ENCODE assay signal across 13 cellular contexts in genomic region chr9:121298016-121298538, GRCh38. TPM values are rescaled to one million over a fixed set of nuclear protein-coding genes. Genes with fewer than 3 reads are reported as not detected.
DNase-seq lines count a peak whose midpoint lies in the region; ATAC-seq, FAIRE-seq and TF ChIP-seq lines count a peak whose summit lies in the region.
"Had no signal": no experiment of that assay in that cellular context is flagged by ENCODE, and none has a peak within 500 bp of the region (broad histone marks: within the 10 kb centered on the region; RNA-seq: fewer than 3 reads in every experiment).

No MANE protein-coding gene starts in this region.

- intact Hi-C loops in HepG2 (cut with micrococcal nuclease; ENCODE audit: unreplicated experiment) (loop anchor here (1.0 to 2.0 kb wide), 2 partner anchors 11 to 85 kb away; no protein-coding TSS in a partner anchor), right lobe of liver (cut with DNase I) (no loop called here), aorta (cut with DNase I) (loop anchor here (2.0 to 10.0 kb wide), 2 partner anchors 19 to 177 kb away; no protein-coding TSS in a partner anchor)

- TF ChIP-seq EP300 in HepG2 (IDR thresholded peaks at IDR 0.05; ENCODE audit: low read depth in 2 of 2, low read length in 2 of 2), result peak in 1 of 2 experiments; percentile 79; a peak in 2 of 4 replicates
- TF ChIP-seq EP300 in HepG2 (CRISPR knock-in tag; IDR thresholded peaks at IDR 0.05; ENCODE audit: borderline replicate concordance), result no peak

- peak; percentile 65 for TF ChIP-seq RAD21 in HepG2 (CRISPR knock-in tag; IDR thresholded peaks at IDR 0.05)

- no TSS peak for BruUV-seq in HepG2 (replicated peaks; lab: Mats Ljungman, UMichigan)

- peaks cover 2 to 4% of the 10 kb centered on the region in 2 experiments; a peak in 2 of 5 replicates for H3K36me3 ChIP-seq in HepG2 (replicated peaks in 1 of 2; ENCODE audit: control insufficient read depth in 1 of 2, insufficient read depth in 2 of 2, low read length in 2 of 2)
- H3K36me3 ChIP-seq in right lobe of liver, result peaks cover 0 to 6% (median 0%) of the 10 kb centered on the region in 4 donors
- peaks cover 0 to 5% of the 10 kb centered on the region in 2 donors for H3K36me3 ChIP-seq in aorta (ENCODE audit: control insufficient read depth in 1 of 2, insufficient read depth in 2 of 2, low read length in 1 of 2)

- peaks cover 0 to 3% (median 2%) of the 10 kb centered on the region in 3 donors for H3K27me3 Mint-ChIP-seq in immature natural killer cell (ENCODE audit: low read depth in 3 of 3)
- peaks cover 8% of the 10 kb centered on the region for H3K27me3 Mint-ChIP-seq in progenitor cell of endocrine pancreas

- peak; percentile 50 for ATAC-seq in HepG2
- ATAC-seq in right lobe of liver, result no peak
- no peak for ATAC-seq in aorta (ENCODE audit: low FRiP score)
- no peak for ATAC-seq in GM19455 (IDR thresholded peaks at IDR 0.05; ENCODE audit: unreplicated experiment)

- DNase-seq in HepG2 (ENCODE audit: low spot score) (peak; percentile 77), right lobe of liver (no peak), immature natural killer cell (no peak), progenitor cell of endocrine pancreas (ENCODE audit: low spot score, unreplicated experiment) (no peak), aorta (no peak), ureter (ENCODE audit: low spot score) (no peak), NCI-H345 (lab: John Stamatoyannopoulos, UW) (no peak)
- DNase-seq: activated T-cell treated with anti-CD3 and anti-CD28 coated beads for 4 hours, EL, NCI-H2227 treated with DMSO at 0.1 percent for 48 hours had no signal

- H3K4me1 Mint-ChIP-seq in immature natural killer cell (peaks cover 22 to 32% of the 10 kb centered on the region in 2 donors), progenitor cell of endocrine pancreas (ENCODE audit: low read depth) (peaks cover 30% of the 10 kb centered on the region)

- no peak overlapping the region for H2AFZ ChIP-seq in HepG2 (ENCODE audit: low read length)

- peak; percentile 57 for FAIRE-seq in HepG2 (lab: Jason Lieb, UNC)
- FAIRE-seq: TTC549 had no signal

- no peaks in the 10 kb centered on the region for H3K9me3 Mint-ChIP-seq in immature natural killer cell
- no peaks in the 10 kb centered on the region for H3K9me3 Mint-ChIP-seq in progenitor cell of endocrine pancreas (ENCODE audit: low read depth)

- in situ Hi-C loops in HepG2 (cut with HindIII; ENCODE audit: extremely low pct_ligation_motif_present, low pct_unique_long_range_greater_than_20kb), result no loop called here

- H3K27me3 ChIP-seq in HepG2 (ENCODE audit: control insufficient read depth in 1 of 2, insufficient read depth in 2 of 2, low read length in 2 of 2) (no peaks in the 10 kb centered on the region), right lobe of liver (no peaks in the 10 kb centered on the region), aorta (ENCODE audit: control insufficient read depth in 1 of 2, insufficient read depth in 2 of 2, low read length in 1 of 2) (no peaks in the 10 kb centered on the region)

- H3K9me3 ChIP-seq in HepG2 (ENCODE audit: low read length), result no peaks in the 10 kb centered on the region
- H3K9me3 ChIP-seq in right lobe of liver, result no peaks in the 10 kb centered on the region
- H3K9me3 ChIP-seq in aorta (ENCODE audit: control insufficient read depth, low read length), result no peaks in the 10 kb centered on the region

- H3K4me2 ChIP-seq in HepG2 (ENCODE audit: low read depth, low read length), result peak overlapping the region; percentile 78

- TF ChIP-seq CTCF in HepG2 (CRISPR knock-in tag; IDR thresholded peaks at IDR 0.05) (peak; percentile 59), right lobe of liver (IDR thresholded peaks at IDR 0.05) (no peak), progenitor cell of endocrine pancreas (IDR thresholded peaks at IDR 0.05; ENCODE audit: unreplicated experiment) (no peak)

- H3K4me3 Mint-ChIP-seq in immature natural killer cell, result peak overlapping the region in 4 of 5 donors; percentile 7 to 90 (median 64)
- H3K4me3 Mint-ChIP-seq in progenitor cell of endocrine pancreas (ENCODE audit: low read depth), result peak overlapping the region; percentile 66

- TF ChIP-seq POLR2A in HepG2 (IDR thresholded peaks at IDR 0.05; ENCODE audit: insufficient read depth in 1 of 2, low read depth in 2 of 2, low read length in 2 of 2), result peak in 1 of 2 experiments; percentile 12; a peak in 2 of 4 replicates
- TF ChIP-seq POLR2A in right lobe of liver (IDR thresholded peaks at IDR 0.05), result no peak

- peak overlapping the region; percentile 94 for H3K27ac ChIP-seq in HepG2 (ENCODE audit: extremely low read length, insufficient read depth, low read length)
- no peak overlapping the region for H3K27ac ChIP-seq in right lobe of liver
- H3K27ac ChIP-seq in aorta (ENCODE audit: low read depth in 1 of 2, low read length in 2 of 2), result peak overlapping the region; percentile 54 to 64
- H3K27ac ChIP-seq: GM23248 had no signal

- peaks cover 4 to 6% (median 6%) of the 10 kb centered on the region in 3 donors for H3K36me3 Mint-ChIP-seq in immature natural killer cell
- H3K36me3 Mint-ChIP-seq in progenitor cell of endocrine pancreas (ENCODE audit: insufficient read depth), result no peaks in the 10 kb centered on the region

- H3K4me1 ChIP-seq in HepG2 (ENCODE audit: insufficient read depth, low read length) (peaks cover 93% of the 10 kb centered on the region), right lobe of liver (peaks cover 0 to 22% (median under 1%) of the 10 kb centered on the region in 4 donors), aorta (ENCODE audit: control insufficient read depth in 1 of 2, insufficient read depth in 2 of 2, low read length in 2 of 2) (peaks cover 2 to 10% of the 10 kb centered on the region in 2 donors)

- H3K9ac ChIP-seq in HepG2 (ENCODE audit: insufficient read depth, low read depth, low read length), result peak overlapping the region; percentile 84

- H3K4me3 ChIP-seq in HepG2 (replicated peaks in 1 of 3; ENCODE audit: insufficient read depth in 1 of 3, low read depth in 2 of 3, low read length in 3 of 3) (peak overlapping the region; percentile 67 to 80 (median 76); a peak in 5 of 6 replicates), right lobe of liver (no peak overlapping the region), aorta (ENCODE audit: low read length in 2 of 2) (no peak overlapping the region)

- H3K27ac Mint-ChIP-seq in immature natural killer cell (peak overlapping the region; percentile 17 to 85 (median 70)), progenitor cell of endocrine pancreas (no peak overlapping the region)

- H3K79me2 ChIP-seq in HepG2 (ENCODE audit: insufficient read depth, low read length), result peaks cover 19% of the 10 kb centered on the region

- no peaks in the 10 kb centered on the region for H4K20me1 ChIP-seq in HepG2 (ENCODE audit: insufficient read depth, low read length)

- 2% methylated on average over 5 of the region's 7 CpGs for WGBS in HepG2 (ENCODE audit: low lambda C conversion rate)
- 71% methylated on average over 3 of the region's 7 CpGs for WGBS in right lobe of liver (ENCODE audit: insufficient coverage, low coverage, low lambda C conversion rate, missing lambda C conversion rate)
- WGBS in aorta, 2 donors, result 57 to 61% methylated on average over 7 of the region's 7 CpGs

- POLR2A ChIA-PET in HepG2 (lab: Yijun Ruan, JAX), result interaction anchor here (1.2 to 14.1 kb wide), 11 partner anchors 11 to 100 kb away, joined by 3 to 398 read pairs (median 11); partner anchors contain the start of gene GSN

- CTCF ChIA-PET in HepG2 (lab: Yijun Ruan, JAX; ENCODE audit: low intra/inter-chr PET ratio, low total read pairs), result interaction anchor here (1.0 kb wide), 1 partner anchor 20 kb away, joined by 3 read pairs; no protein-coding TSS in a partner anchor

TF ChIP-seq in HepG2, 621 proteins besides CTCF, POLR2A, EP300 and RAD21 (continues in another document):
- TF ChIP-seq CC2D1A (CRISPR knock-in tag; IDR thresholded peaks at IDR 0.05), result no peak
- peak; percentile 59; the same call in 1 of the 2 replicates for TF ChIP-seq CREM (IDR thresholded peaks at IDR 0.05)
- no peak for TF ChIP-seq CREM (CRISPR knock-in tag; IDR thresholded peaks at IDR 0.05)
- TF ChIP-seq GATA4 (IDR thresholded peaks at IDR 0.05; ENCODE audit: borderline replicate concordance, low read depth), result 0 out of 2 replicates have a peak, but pooled peaks have one; percentile 32
- no peak for TF ChIP-seq ZNF674 (CRISPR knock-in tag; IDR thresholded peaks at IDR 0.05; ENCODE audit: low read depth)
- no peak for TF ChIP-seq ZNF121 (CRISPR knock-in tag; IDR thresholded peaks at IDR 0.05)
- TF ChIP-seq ZNF331 (CRISPR knock-in tag; IDR thresholded peaks at IDR 0.05), result no peak

RNA-seq across cellular contexts. Expression of gene GSN, which starts 30.1 kb away (rescaled TPM):
- total RNA-seq in HepG2 (2016; rRNA removed; fragmentation: Illumina TruSeq; extraction: Trizol) (126 and 307 TPM in 2 replicates), right lobe of liver (10 to 100 TPM; 23.1 to 96.9 (median 38.8) TPM), progenitor cell of endocrine pancreas (35.0 and 41.4 TPM in 2 replicates), aorta (1,000 to 10,000 TPM in 1 of 2 donors, 100 to 1,000 TPM in 1; 922 to 2,469 TPM), ureter (510 TPM)
- total RNA-seq in HepG2 (2016; cell fraction: cytosol; rRNA removed; fragmentation: Illumina TruSeq; extraction: Trizol; ENCODE audit: low read depth), result 56.0 and 58.2 TPM in 2 replicates
- total RNA-seq in HepG2 (2016; cell fraction: insoluble cytoplasmic fraction; rRNA removed; fragmentation: Illumina TruSeq; extraction: Trizol), result 125 and 311 TPM in 2 replicates
- 102 and 113 TPM in 2 replicates for total RNA-seq in HepG2 (2016; cell fraction: membrane; rRNA removed; fragmentation: Illumina TruSeq; extraction: Trizol)
- 251 and 294 TPM in 2 replicates for total RNA-seq in HepG2 (2016; cell fraction: nucleus; rRNA removed; fragmentation: Illumina TruSeq; extraction: Trizol)
- polyA plus RNA-seq in HepG2 (2011; rRNA removed) (294 and 436 TPM in 2 replicates), immature natural killer cell (100 to 1,000 TPM; 199 to 325 (median 226) TPM), aorta (1,000 to 10,000 TPM in 1 of 2 donors, 100 to 1,000 TPM in 1; 451 to 1,099 TPM)
- polyA plus RNA-seq in HepG2 (2011; cell fraction: cytosol; rRNA removed), result 396 and 404 TPM in 2 replicates
- 430 and 447 TPM in 2 replicates for polyA plus RNA-seq in HepG2 (2011; cell fraction: nucleus; rRNA removed)
- 349 and 423 TPM in 2 replicates for polyA plus RNA-seq in HepG2 (2012)
- 57.9 and 60.7 TPM in 2 replicates for polyA plus RNA-seq in HepG2 (2016; cell fraction: cytosol; fragmentation: Illumina TruSeq; extraction: Trizol; ENCODE audit: low read depth)
- polyA plus RNA-seq in HepG2 (2016; cell fraction: insoluble cytoplasmic fraction; fragmentation: Illumina TruSeq; extraction: Trizol; ENCODE audit: low read depth), result 115 and 123 TPM in 2 replicates
- polyA plus RNA-seq in HepG2 (2016; cell fraction: membrane; fragmentation: Illumina TruSeq; extraction: Trizol; ENCODE audit: low read depth), result 77.0 and 92.1 TPM in 2 replicates
- 379 and 400 TPM in 2 replicates for polyA plus RNA-seq in HepG2 (2016; cell fraction: nucleus; fragmentation: Illumina TruSeq; extraction: Trizol; ENCODE audit: insufficient read depth, low read depth)
- 66.7 and 379 TPM in 2 replicates for polyA minus RNA-seq in HepG2 (2011; rRNA and poly(A)+ RNA removed; ENCODE audit: low replicate concordance)
- polyA minus RNA-seq in HepG2 (2011; cell fraction: cytosol; rRNA and poly(A)+ RNA removed), result 132 and 185 TPM in 2 replicates
- polyA minus RNA-seq in HepG2 (2011; cell fraction: nucleus; rRNA and poly(A)+ RNA removed), result 122 and 168 TPM in 2 replicates

Comparison
In these comparisons a context has a peak if more than half of its experiments do, and no peak if none do; other contexts are left out.
1. H3K27ac ChIP-seq: peak in HepG2 (single experiment) and aorta (2 of 2); none in right lobe of liver (0 of 3).
2. H3K4me3 ChIP-seq: peak in HepG2 (3 of 3); none in right lobe of liver (0 of 3) and aorta (0 of 2).
3. intact Hi-C loops: an anchor here in HepG2 (1.0 to 2.0 kb wide) and aorta (2.0 to 10.0 kb wide); none called in right lobe of liver.